In the genomic region with DNA sequence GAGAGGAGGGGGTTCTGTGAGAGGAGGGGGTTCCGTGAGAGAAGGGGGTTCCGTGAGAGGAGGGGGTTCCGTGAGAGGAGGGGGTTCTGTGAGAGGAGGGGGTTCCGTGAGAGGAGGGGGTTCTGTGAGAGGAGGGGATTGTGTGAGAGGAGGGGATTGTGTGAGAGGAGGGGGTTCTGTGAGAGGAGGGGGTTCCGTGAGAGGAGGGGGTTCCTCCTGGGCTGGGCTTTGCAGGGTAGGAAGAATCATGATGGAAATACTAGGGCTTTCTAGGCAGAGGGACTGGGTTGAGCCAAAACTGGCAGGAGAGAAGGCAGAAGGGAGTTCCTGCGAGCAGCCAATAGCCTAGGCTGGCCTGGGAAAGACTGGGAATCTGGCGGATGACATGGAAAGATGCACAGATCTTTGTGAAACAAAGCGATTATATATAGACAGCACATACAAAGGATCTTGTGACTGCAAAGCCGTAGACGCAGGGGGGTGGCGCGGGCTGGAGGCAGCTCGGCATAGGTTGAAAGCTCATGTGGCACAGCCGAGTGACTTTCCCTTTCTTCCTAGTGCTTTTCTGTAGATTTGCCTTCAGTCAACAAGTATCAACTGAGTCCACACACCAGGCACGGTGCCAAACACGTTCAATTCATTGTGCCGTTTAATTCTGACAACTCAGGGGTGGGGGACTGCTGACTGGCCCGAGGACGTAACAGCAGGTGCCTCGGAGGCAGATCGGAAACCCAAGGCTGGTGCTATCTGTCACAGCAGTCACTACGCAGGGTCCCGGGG, we compare ENCODE assay signal across 8 cellular contexts. TPM values are rescaled to one million over a fixed set of nuclear protein-coding genes. Genes with fewer than 3 reads are reported as not detected.
DNase-seq lines count a peak whose midpoint lies in the region; ATAC-seq and TF ChIP-seq lines count a peak whose summit lies in the region.

No MANE protein-coding gene starts in this region.

- TF ChIP-seq POLR2A in suprapubic skin (IDR thresholded peaks at IDR 0.05): no peak

- ATAC-seq in psoas muscle (peak in 1 of 4 donors; percentile 14), HG03139 (IDR thresholded peaks at IDR 0.05; ENCODE audit: unreplicated experiment) (no peak), HG03442 (IDR thresholded peaks at IDR 0.05; ENCODE audit: unreplicated experiment) (no peak), HG03469 (IDR thresholded peaks at IDR 0.05; ENCODE audit: unreplicated experiment) (no peak)

- in situ Hi-C loops in HAP-1 (cut with MboI; ENCODE audit: low sequenced_read_pairs): no loop called here

- 68 to 77% (median 72%) methylated on average over 22 of the region's 23 CpGs for WGBS in psoas muscle, 3 donors
- 66% methylated on average over 23 of the region's 23 CpGs for WGBS in suprapubic skin

- intact Hi-C loops in psoas muscle (cut with DNase I): no loop called here

- peak; percentile 69 to 83 for DNase-seq in HAP-1 (ENCODE audit: low spot score in 2 of 2)
- DNase-seq in NCI-H69 (lab: John Stamatoyannopoulos, UW): peak; percentile 89
- peak; percentile 38 for DNase-seq in epithelial cell of esophagus (ENCODE audit: low read depth)
- DNase-seq in psoas muscle: no peak
- DNase-seq in suprapubic skin (ENCODE audit: low spot score in 2 of 2): no peak

- H3K4me3 ChIP-seq in HAP-1 (peak overlapping the region; percentile 11), epithelial cell of esophagus (ENCODE audit: low read length) (no peak overlapping the region), psoas muscle (no peak overlapping the region), suprapubic skin (no peak overlapping the region)

- H3K27me3 ChIP-seq in HAP-1 (ENCODE audit: low read depth) (no peaks in the 10 kb centered on the region), psoas muscle (ENCODE audit: insufficient read depth in 3 of 3, low read length in 2 of 3) (no peaks in the 10 kb centered on the region), suprapubic skin (no peaks in the 10 kb centered on the region)

- no peak for TF ChIP-seq EP300 in suprapubic skin (IDR thresholded peaks at IDR 0.05)

- peaks cover 42% of the 10 kb centered on the region for H3K36me3 ChIP-seq in HAP-1 (replicated peaks)
- H3K36me3 ChIP-seq in psoas muscle (ENCODE audit: insufficient read depth in 1 of 2, low read depth in 1 of 2): peaks cover 3 to 13% of the 10 kb centered on the region in 2 donors
- peaks cover 8% of the 10 kb centered on the region for H3K36me3 ChIP-seq in suprapubic skin

- TF ChIP-seq CTCF in epithelial cell of esophagus (IDR thresholded peaks at IDR 0.05; ENCODE audit: insufficient read depth, low read depth, low read length, missing control alignments) (no peak), psoas muscle (IDR thresholded peaks at IDR 0.05) (no peak), suprapubic skin (IDR thresholded peaks at IDR 0.05) (no peak)

- H3K4me1 ChIP-seq in HAP-1 (peaks cover 6% of the 10 kb centered on the region), psoas muscle (peaks cover 41% of the 10 kb centered on the region), suprapubic skin (peaks cover 38% of the 10 kb centered on the region)

- no peaks in the 10 kb centered on the region for H3K9me3 ChIP-seq in HAP-1
- H3K9me3 ChIP-seq in psoas muscle: no peaks in the 10 kb centered on the region
- H3K9me3 ChIP-seq in suprapubic skin: no peaks in the 10 kb centered on the region

- H3K27ac ChIP-seq in psoas muscle (peak overlapping the region; percentile 48), suprapubic skin (no peak overlapping the region)

RNA-seq across cellular contexts. Expression of a gene that starts 6.3 kb away (rescaled TPM):
- total RNA-seq in psoas muscle: 10 to 100 TPM; 60.5 to 84.2 (median 70.7) TPM
- polyA plus RNA-seq in psoas muscle: 100 to 1,000 TPM; 144 to 163 (median 160) TPM
- total RNA-seq in suprapubic skin: 10 to 100 TPM; 23.8 to 54.7 (median 46.1) TPM

RNA-seq across cellular contexts. Expression of a gene that starts 26.8 kb away (rescaled TPM):
- total RNA-seq in psoas muscle (1 to 10 TPM; 3.0 to 3.6 (median 3.4) TPM), suprapubic skin (10 to 100 TPM; 10.8 to 23.3 (median 22.3) TPM)
- 1 to 10 TPM; 2.0 to 3.8 (median 3.3) TPM for polyA plus RNA-seq in psoas muscle

RNA-seq across cellular contexts. Expression of a gene that starts 29.0 kb away (rescaled TPM):
- 1 to 10 TPM; 1.7 to 3.3 (median 2.4) TPM for total RNA-seq in psoas muscle
- polyA plus RNA-seq in psoas muscle: 1 to 10 TPM in 2 of 3 donors, under 1 TPM in 1; 0.96 to 1.3 (median 1.0) TPM
- total RNA-seq in suprapubic skin: 1 to 10 TPM; 1.1 to 3.1 (median 2.3) TPM

Comparison
In these comparisons a context has a peak if more than half of its experiments do, and no peak if none do; other contexts are left out.
1. DNase-seq: peak in HAP-1 (2 of 2), NCI-H69 (single experiment) and epithelial cell of esophagus (single experiment); none in psoas muscle (0 of 2) and suprapubic skin (0 of 2).